9 cellular contexts compared by ENCODE assay signal in genomic region chr15:40843183-40843884, GRCh38. TPM values are rescaled to one million over a fixed set of nuclear protein-coding genes. Genes with fewer than 3 reads are reported as not detected.
DNase-seq lines count a peak whose midpoint lies in the region; ATAC-seq, FAIRE-seq and TF ChIP-seq lines count a peak whose summit lies in the region.
"Had no signal": no experiment of that assay in that cellular context is flagged by ENCODE, and none has a peak within 500 bp of the region (broad histone marks: within the 10 kb centered on the region; RNA-seq: fewer than 3 reads in every experiment).

No MANE protein-coding gene starts in this region.

- H3K9me3 Mint-ChIP-seq in activated CD4-positive, alpha-beta T cell treated with anti-CD3 and anti-CD28 coated beads for 36 hours (ENCODE audit: low read depth) = no peaks in the 10 kb centered on the region
- no peaks in the 10 kb centered on the region for H3K9me3 Mint-ChIP-seq in activated naive CD8-positive, alpha-beta T cell treated with anti-CD3 and anti-CD28 coated beads, Interleukin-2, amount 10 ng/mL, durations not matched to agents 7 days and 5 days

- peak overlapping the region; percentile 38; the same call in 1 of the 2 replicates for H3K9ac ChIP-seq in HepG2 (ENCODE audit: insufficient read depth, low read depth, low read length)

- H3K4me1 ChIP-seq in HepG2 (ENCODE audit: insufficient read depth, low read length) = peaks cover 48% of the 10 kb centered on the region
- peaks cover 26 to 55% (median 42%) of the 10 kb centered on the region in 4 donors for H3K4me1 ChIP-seq in stomach

- H3K27me3 ChIP-seq in HepG2 (ENCODE audit: control insufficient read depth in 1 of 2, insufficient read depth in 2 of 2, low read length in 2 of 2) (peaks cover 4 to 17% of the 10 kb centered on the region in 2 experiments; a peak in 3 of 5 replicates), stomach (peaks cover 0 to 44% (median 3%) of the 10 kb centered on the region in 3 donors), MG63 (no peaks in the 10 kb centered on the region)

- WGBS in HepG2 (ENCODE audit: low lambda C conversion rate) = 14% methylated on average over 5 of the region's 35 CpGs
- WGBS in stomach, 5 donors = 14 to 22% (median 15%) methylated on average over 25 to 35 of the region's 35 CpGs

- TF ChIP-seq POLR2A in HepG2 (IDR thresholded peaks at IDR 0.05; ENCODE audit: insufficient read depth in 1 of 2, low read depth in 2 of 2, low read length in 2 of 2) (no peak), stomach (IDR thresholded peaks at IDR 0.05) (no peak)

- H3K4me3 Mint-ChIP-seq in activated CD4-positive, alpha-beta T cell treated with anti-CD3 and anti-CD28 coated beads for 36 hours = peak overlapping the region; percentile 44
- peak overlapping the region; percentile 76 for H3K4me3 Mint-ChIP-seq in activated naive CD8-positive, alpha-beta T cell treated with anti-CD3 and anti-CD28 coated beads, Interleukin-2, amount 10 ng/mL, durations not matched to agents 7 days and 5 days

- TF ChIP-seq CTCF in HepG2 (CRISPR knock-in tag; IDR thresholded peaks at IDR 0.05) = no peak
- no peak for TF ChIP-seq CTCF in stomach (IDR thresholded peaks at IDR 0.05)

- BruUV-seq in HepG2 (replicated peaks; lab: Mats Ljungman, UMichigan) = no TSS peak

- H3K27me3 Mint-ChIP-seq in activated CD4-positive, alpha-beta T cell treated with anti-CD3 and anti-CD28 coated beads for 36 hours = peaks cover 6% of the 10 kb centered on the region
- H3K27me3 Mint-ChIP-seq in activated naive CD8-positive, alpha-beta T cell treated with anti-CD3 and anti-CD28 coated beads, Interleukin-2, amount 10 ng/mL, durations not matched to agents 7 days and 5 days = peaks cover 36% of the 10 kb centered on the region

- in situ Hi-C loops in HepG2 (cut with HindIII; ENCODE audit: extremely low pct_ligation_motif_present, low pct_unique_long_range_greater_than_20kb) = no loop called here

- H3K79me2 ChIP-seq in HepG2 (ENCODE audit: insufficient read depth, low read length) = no peaks in the 10 kb centered on the region

- H3K36me3 Mint-ChIP-seq in activated CD4-positive, alpha-beta T cell treated with anti-CD3 and anti-CD28 coated beads for 36 hours (ENCODE audit: low read depth) = peaks cover 2% of the 10 kb centered on the region
- peaks cover 2% of the 10 kb centered on the region for H3K36me3 Mint-ChIP-seq in activated naive CD8-positive, alpha-beta T cell treated with anti-CD3 and anti-CD28 coated beads, Interleukin-2, amount 10 ng/mL, durations not matched to agents 7 days and 5 days

- peak overlapping the region; percentile 4 for H3K27ac Mint-ChIP-seq in activated CD4-positive, alpha-beta T cell treated with anti-CD3 and anti-CD28 coated beads for 36 hours
- no peak overlapping the region for H3K27ac Mint-ChIP-seq in activated naive CD8-positive, alpha-beta T cell treated with anti-CD3 and anti-CD28 coated beads, Interleukin-2, amount 10 ng/mL, durations not matched to agents 7 days and 5 days

- H3K36me3 ChIP-seq in HepG2 (replicated peaks in 1 of 2; ENCODE audit: control insufficient read depth in 1 of 2, insufficient read depth in 2 of 2, low read length in 2 of 2) (no peaks in the 10 kb centered on the region), stomach (no peaks in the 10 kb centered on the region), MG63 (no peaks in the 10 kb centered on the region)

- H3K9me3 ChIP-seq in HepG2 (ENCODE audit: low read length) (no peaks in the 10 kb centered on the region), stomach (no peaks in the 10 kb centered on the region), MG63 (no peaks in the 10 kb centered on the region)

- no peak for TF ChIP-seq RAD21 in HepG2 (CRISPR knock-in tag; IDR thresholded peaks at IDR 0.05)

- H4K20me1 ChIP-seq in HepG2 (ENCODE audit: insufficient read depth, low read length) = no peaks in the 10 kb centered on the region

- H3K4me1 Mint-ChIP-seq in activated CD4-positive, alpha-beta T cell treated with anti-CD3 and anti-CD28 coated beads for 36 hours = peaks cover 26% of the 10 kb centered on the region
- H3K4me1 Mint-ChIP-seq in activated naive CD8-positive, alpha-beta T cell treated with anti-CD3 and anti-CD28 coated beads, Interleukin-2, amount 10 ng/mL, durations not matched to agents 7 days and 5 days = peaks cover 24% of the 10 kb centered on the region

- DNase-seq in activated CD4-positive, alpha-beta T cell treated with anti-CD3 and anti-CD28 coated beads for 36 hours = no peak
- no peak for DNase-seq in activated CD4-positive, alpha-beta T cell treated with anti-CD3 and anti-CD28 coated beads, Interleukin-2, amount 50 U/mL, for 4 hours
- DNase-seq in activated naive CD8-positive, alpha-beta T cell treated with anti-CD3 and anti-CD28 coated beads, Interleukin-2, amount 10 ng/mL, durations not matched to agents 7 days and 5 days = no peak
- DNase-seq in HepG2 (ENCODE audit: low spot score) (no peak), stomach (no peak), MG63 (no peak)
- DNase-seq: NCI-H1436 had no signal

- CTCF ChIA-PET in activated CD4-positive, alpha-beta T cell treated with anti-CD3 and anti-CD28 coated beads for 36 hours (lab: Charles Lee) = interaction anchor here (0.6 to 2.3 kb wide), 8 partner anchors 16 to 255 kb away, joined by 3 to 32 read pairs (median 5); partner anchors contain the start of genes RHOV and VPS18
- CTCF ChIA-PET in HepG2 (lab: Yijun Ruan, JAX; ENCODE audit: low intra/inter-chr PET ratio, low total read pairs) = no interaction called here

- H3K4me3 ChIP-seq in HepG2 (replicated peaks in 1 of 3; ENCODE audit: insufficient read depth in 1 of 3, low read depth in 2 of 3, low read length in 3 of 3) (peak overlapping the region; percentile 37 to 73 (median 51)), stomach (peak overlapping the region; percentile 61 to 78 (median 64)), MG63 (no peak overlapping the region)

- TF ChIP-seq EP300 in HepG2 (IDR thresholded peaks at IDR 0.05; ENCODE audit: low read depth in 2 of 2, low read length in 2 of 2) (no peak), HepG2 (CRISPR knock-in tag; IDR thresholded peaks at IDR 0.05; ENCODE audit: borderline replicate concordance) (no peak), stomach (IDR thresholded peaks at IDR 0.05) (no peak)

- peak overlapping the region; percentile 60 for H2AFZ ChIP-seq in HepG2 (ENCODE audit: low read length)

- ATAC-seq in activated CD4-positive, alpha-beta T cell treated with anti-CD3 and anti-CD28 coated beads for 36 hours = no peak
- no peak for ATAC-seq in activated naive CD8-positive, alpha-beta T cell treated with anti-CD3 and anti-CD28 coated beads, Interleukin-2, amount 10 ng/mL, durations not matched to agents 7 days and 5 days (ENCODE audit: low read depth)
- ATAC-seq in HepG2 (no peak), HG02759 (IDR thresholded peaks at IDR 0.05; ENCODE audit: unreplicated experiment) (no peak), GM21737 (IDR thresholded peaks at IDR 0.05; ENCODE audit: unreplicated experiment) (no peak)

- intact Hi-C loops in activated CD4-positive, alpha-beta T cell treated with anti-CD3 and anti-CD28 coated beads for 36 hours (cut with DNase I, micrococcal nuclease) = no loop called here
- intact Hi-C loops in HepG2 (cut with micrococcal nuclease; ENCODE audit: unreplicated experiment) (no loop called here), stomach (cut with DNase I; ENCODE audit: low total_unique reads) (no loop called here)

- POLR2A ChIA-PET in activated CD4-positive, alpha-beta T cell treated with anti-CD3 and anti-CD28 coated beads for 36 hours (lab: Charles Lee) = interaction anchor here (0.6 to 1.8 kb wide), 2 partner anchors 51 to 79 kb away, joined by 3 to 6 read pairs; partner anchors contain the start of gene VPS18
- POLR2A ChIA-PET in activated naive CD8-positive, alpha-beta T cell treated with anti-CD3 and anti-CD28 coated beads, Interleukin-2, amount 10 ng/mL, durations not matched to agents 7 days and 5 days (lab: Charles Lee) = interaction anchor here (2.2 kb wide), 1 partner anchor 15 kb away, joined by 5 read pairs; no protein-coding TSS in a partner anchor
- POLR2A ChIA-PET in HepG2 (lab: Yijun Ruan, JAX) = interaction anchor here (0.9 kb wide), 1 partner anchor 51 kb away, joined by 3 read pairs; the partner anchor contains the start of gene VPS18

- no peak overlapping the region for H3K27ac ChIP-seq in HepG2 (ENCODE audit: extremely low read length, insufficient read depth, low read length)
- H3K27ac ChIP-seq in stomach = peak overlapping the region; percentile 88 to 94 (median 92)

- peak overlapping the region; percentile 98 for H3K4me2 ChIP-seq in HepG2 (ENCODE audit: low read depth, low read length)

- no peak for FAIRE-seq in HepG2 (lab: Jason Lieb, UNC)

RNA-seq across cellular contexts. Expression of gene SPINT1, which starts 0.5 kb away (rescaled TPM):
- 1 to 10 TPM; 8.5 to 8.9 TPM for total RNA-seq in activated CD4-positive, alpha-beta T cell treated with anti-CD3 and anti-CD28 coated beads for 36 hours
- 1 to 10 TPM; 6.6 to 7.3 TPM for total RNA-seq in activated naive CD8-positive, alpha-beta T cell treated with anti-CD3 and anti-CD28 coated beads, Interleukin-2, amount 10 ng/mL, durations not matched to agents 7 days and 5 days
- total RNA-seq in HepG2 (2016; rRNA removed; fragmentation: Illumina TruSeq; extraction: Trizol) = 0.45 and 0.49 TPM in 2 replicates
- 0.10 and 0.44 TPM in 2 replicates for total RNA-seq in HepG2 (2016; cell fraction: cytosol; rRNA removed; fragmentation: Illumina TruSeq; extraction: Trizol; ENCODE audit: low read depth)
- 0.21 and 0.50 TPM in 2 replicates for total RNA-seq in HepG2 (2016; cell fraction: insoluble cytoplasmic fraction; rRNA removed; fragmentation: Illumina TruSeq; extraction: Trizol)
- 0.14 and 0.25 TPM in 2 replicates for total RNA-seq in HepG2 (2016; cell fraction: membrane; rRNA removed; fragmentation: Illumina TruSeq; extraction: Trizol)
- 0.88 and 2.1 TPM in 2 replicates for total RNA-seq in HepG2 (2016; cell fraction: nucleus; rRNA removed; fragmentation: Illumina TruSeq; extraction: Trizol)
- polyA plus RNA-seq in HepG2 (2011; rRNA removed) = 2.5 and 2.8 TPM in 2 replicates
- polyA plus RNA-seq in HepG2 (2011; cell fraction: cytosol; rRNA removed) = 3.4 and 3.9 TPM in 2 replicates
- 7.6 and 10.2 TPM in 2 replicates for polyA plus RNA-seq in HepG2 (2011; cell fraction: nucleus; rRNA removed)
- polyA plus RNA-seq in HepG2 (2012) = 2.7 and 2.9 TPM in 2 replicates
- 0.20 and 0.25 TPM in 2 replicates for polyA plus RNA-seq in HepG2 (2016; cell fraction: cytosol; fragmentation: Illumina TruSeq; extraction: Trizol; ENCODE audit: low read depth)
- polyA plus RNA-seq in HepG2 (2016; cell fraction: insoluble cytoplasmic fraction; fragmentation: Illumina TruSeq; extraction: Trizol; ENCODE audit: low read depth) = 0.21 and 0.37 TPM in 2 replicates
- 0.24 and 0.43 TPM in 2 replicates for polyA plus RNA-seq in HepG2 (2016; cell fraction: membrane; fragmentation: Illumina TruSeq; extraction: Trizol; ENCODE audit: low read depth)
- polyA plus RNA-seq in HepG2 (2016; cell fraction: nucleus; fragmentation: Illumina TruSeq; extraction: Trizol; ENCODE audit: insufficient read depth, low read depth) = 3.0 TPM in 2 replicates
- 0.37 and 3.2 TPM in 2 replicates for polyA minus RNA-seq in HepG2 (2011; rRNA and poly(A)+ RNA removed; ENCODE audit: low replicate concordance)
- 2.2 TPM in 2 replicates for polyA minus RNA-seq in HepG2 (2011; cell fraction: cytosol; rRNA and poly(A)+ RNA removed)
- polyA minus RNA-seq in HepG2 (2011; cell fraction: nucleus; rRNA and poly(A)+ RNA removed) = 1.0 and 2.6 TPM in 2 replicates
- 100 to 1,000 TPM in 4 of 5 donors, 10 to 100 TPM in 1; 58.6 to 394 (median 178) TPM for total RNA-seq in stomach
- polyA plus RNA-seq in stomach = 10 to 100 TPM; 16.8 to 76.8 (median 52.3) TPM
- total RNA-seq in MG63 (2014; rRNA removed; shearing (Covaris generic); ENCODE audit: low replicate concordance) = not detected in 2 replicates

RNA-seq across cellular contexts. Expression of gene PPP1R14D, which starts 14.8 kb away (rescaled TPM):
- total RNA-seq in activated CD4-positive, alpha-beta T cell treated with anti-CD3 and anti-CD28 coated beads for 36 hours = not detected
- not detected for total RNA-seq in activated naive CD8-positive, alpha-beta T cell treated with anti-CD3 and anti-CD28 coated beads, Interleukin-2, amount 10 ng/mL, durations not matched to agents 7 days and 5 days
- total RNA-seq in HepG2 (2016; rRNA removed; fragmentation: Illumina TruSeq; extraction: Trizol) (0.49 and 0.53 TPM in 2 replicates), stomach (10 to 100 TPM in 1 of 5 donors, 1 to 10 TPM in 1, not detected in 3; 2.2 to 20.0 TPM)
- total RNA-seq in HepG2 (2016; cell fraction: cytosol; rRNA removed; fragmentation: Illumina TruSeq; extraction: Trizol; ENCODE audit: low read depth) = not detected in 2 replicates
- total RNA-seq in HepG2 (2016; cell fraction: insoluble cytoplasmic fraction; rRNA removed; fragmentation: Illumina TruSeq; extraction: Trizol) = 0.52 and 0.55 TPM in 2 replicates
- 0.34 TPM in 2 replicates for total RNA-seq in HepG2 (2016; cell fraction: membrane; rRNA removed; fragmentation: Illumina TruSeq; extraction: Trizol)
- total RNA-seq in HepG2 (2016; cell fraction: nucleus; rRNA removed; fragmentation: Illumina TruSeq; extraction: Trizol) = not detected in 2 replicates
- polyA plus RNA-seq in HepG2 (2011; rRNA removed) (0.47 and 0.55 TPM in 2 replicates), stomach (1 to 10 TPM in 2 of 3 donors, under 1 TPM in 1; 0.63 to 4.1 (median 1.4) TPM)
- polyA plus RNA-seq in HepG2 (2011; cell fraction: cytosol; rRNA removed) = 0.81 and 0.82 TPM in 2 replicates
- 0.35 and 0.62 TPM in 2 replicates for polyA plus RNA-seq in HepG2 (2011; cell fraction: nucleus; rRNA removed)
- 0.68 TPM in 2 replicates for polyA plus RNA-seq in HepG2 (2012)
- polyA plus RNA-seq in HepG2 (2016; cell fraction: cytosol; fragmentation: Illumina TruSeq; extraction: Trizol; ENCODE audit: low read depth) = not detected in 2 replicates
- polyA plus RNA-seq in HepG2 (2016; cell fraction: insoluble cytoplasmic fraction; fragmentation: Illumina TruSeq; extraction: Trizol; ENCODE audit: low read depth) = 0.46 and 0.48 TPM in 2 replicates
- not detected in 2 replicates for polyA plus RNA-seq in HepG2 (2016; cell fraction: membrane; fragmentation: Illumina TruSeq; extraction: Trizol; ENCODE audit: low read depth)
- polyA plus RNA-seq in HepG2 (2016; cell fraction: nucleus; fragmentation: Illumina TruSeq; extraction: Trizol; ENCODE audit: insufficient read depth, low read depth) = not detected in 2 replicates
- polyA minus RNA-seq in HepG2 (2011; rRNA and poly(A)+ RNA removed; ENCODE audit: low replicate concordance) = 0.21 TPM in 1 of 2 replicates, not detected in the other
- not detected in 2 replicates for polyA minus RNA-seq in HepG2 (2011; cell fraction: cytosol; rRNA and poly(A)+ RNA removed)
- polyA minus RNA-seq in HepG2 (2011; cell fraction: nucleus; rRNA and poly(A)+ RNA removed) = 0.87 TPM in 1 of 2 replicates, not detected in the other
- not detected in 2 replicates for total RNA-seq in MG63 (2014; rRNA removed; shearing (Covaris generic); ENCODE audit: low replicate concordance)

RNA-seq across cellular contexts. Expression of gene RHOV, which starts 30.7 kb away (rescaled TPM):
- total RNA-seq in activated CD4-positive, alpha-beta T cell treated with anti-CD3 and anti-CD28 coated beads for 36 hours = under 1 TPM; 0.25 to 0.41 TPM
- not detected for total RNA-seq in activated naive CD8-positive, alpha-beta T cell treated with anti-CD3 and anti-CD28 coated beads, Interleukin-2, amount 10 ng/mL, durations not matched to agents 7 days and 5 days
- total RNA-seq in HepG2 (2016; rRNA removed; fragmentation: Illumina TruSeq; extraction: Trizol) (0.15 and 0.18 TPM in 2 replicates), stomach (1 to 10 TPM in 4 of 5 donors, not detected in 1; 1.3 to 3.2 (median 1.7) TPM)
- total RNA-seq in HepG2 (2016; cell fraction: cytosol; rRNA removed; fragmentation: Illumina TruSeq; extraction: Trizol; ENCODE audit: low read depth) = not detected in 2 replicates
- total RNA-seq in HepG2 (2016; cell fraction: insoluble cytoplasmic fraction; rRNA removed; fragmentation: Illumina TruSeq; extraction: Trizol) = 0.15 TPM in 1 of 2 replicates, not detected in the other
- 0.09 and 0.10 TPM in 2 replicates for total RNA-seq in HepG2 (2016; cell fraction: membrane; rRNA removed; fragmentation: Illumina TruSeq; extraction: Trizol)
- not detected in 2 replicates for total RNA-seq in HepG2 (2016; cell fraction: nucleus; rRNA removed; fragmentation: Illumina TruSeq; extraction: Trizol)
- polyA plus RNA-seq in HepG2 (2011; rRNA removed) (0.07 and 0.17 TPM in 2 replicates), stomach (10 to 100 TPM in 1 of 3 donors, 1 to 10 TPM in 2; 1.2 to 87.8 (median 1.4) TPM)
- 0.08 and 0.09 TPM in 2 replicates for polyA plus RNA-seq in HepG2 (2011; cell fraction: cytosol; rRNA removed)
- not detected in 2 replicates for polyA plus RNA-seq in HepG2 (2011; cell fraction: nucleus; rRNA removed)
- polyA plus RNA-seq in HepG2 (2012) = not detected in 2 replicates
- 0.07 TPM in 1 of 2 replicates, not detected in the other for polyA plus RNA-seq in HepG2 (2016; cell fraction: cytosol; fragmentation: Illumina TruSeq; extraction: Trizol; ENCODE audit: low read depth)
- polyA plus RNA-seq in HepG2 (2016; cell fraction: insoluble cytoplasmic fraction; fragmentation: Illumina TruSeq; extraction: Trizol; ENCODE audit: low read depth) = 0.17 and 0.19 TPM in 2 replicates
- 0.10 TPM in 1 of 2 replicates, not detected in the other for polyA plus RNA-seq in HepG2 (2016; cell fraction: membrane; fragmentation: Illumina TruSeq; extraction: Trizol; ENCODE audit: low read depth)
- polyA plus RNA-seq in HepG2 (2016; cell fraction: nucleus; fragmentation: Illumina TruSeq; extraction: Trizol; ENCODE audit: insufficient read depth, low read depth) = 0.27 and 0.37 TPM in 2 replicates
- polyA minus RNA-seq in HepG2 (2011; rRNA and poly(A)+ RNA removed; ENCODE audit: low replicate concordance) = 43.4 TPM in 1 of 2 replicates, not detected in the other
- 0.40 and 0.70 TPM in 2 replicates for polyA minus RNA-seq in HepG2 (2011; cell fraction: cytosol; rRNA and poly(A)+ RNA removed)
- not detected in 2 replicates for polyA minus RNA-seq in HepG2 (2011; cell fraction: nucleus; rRNA and poly(A)+ RNA removed)
- 0.49 TPM in 1 of 2 replicates, not detected in the other for total RNA-seq in MG63 (2014; rRNA removed; shearing (Covaris generic); ENCODE audit: low replicate concordance)

RNA-seq across cellular contexts. Expression of gene DNAJC17, which starts 36.1 kb away (rescaled TPM):
- 10 to 100 TPM; 41.5 to 43.6 TPM for total RNA-seq in activated CD4-positive, alpha-beta T cell treated with anti-CD3 and anti-CD28 coated beads for 36 hours
- 10 to 100 TPM; 45.6 to 47.2 TPM for total RNA-seq in activated naive CD8-positive, alpha-beta T cell treated with anti-CD3 and anti-CD28 coated beads, Interleukin-2, amount 10 ng/mL, durations not matched to agents 7 days and 5 days
- total RNA-seq in HepG2 (2016; rRNA removed; fragmentation: Illumina TruSeq; extraction: Trizol) = 26.5 and 30.2 TPM in 2 replicates
- 6.4 and 7.8 TPM in 2 replicates for total RNA-seq in HepG2 (2016; cell fraction: cytosol; rRNA removed; fragmentation: Illumina TruSeq; extraction: Trizol; ENCODE audit: low read depth)
- total RNA-seq in HepG2 (2016; cell fraction: insoluble cytoplasmic fraction; rRNA removed; fragmentation: Illumina TruSeq; extraction: Trizol) = 30.1 and 30.4 TPM in 2 replicates
- total RNA-seq in HepG2 (2016; cell fraction: membrane; rRNA removed; fragmentation: Illumina TruSeq; extraction: Trizol) = 7.4 and 8.6 TPM in 2 replicates
- total RNA-seq in HepG2 (2016; cell fraction: nucleus; rRNA removed; fragmentation: Illumina TruSeq; extraction: Trizol) = 17.9 and 19.3 TPM in 2 replicates
- 22.2 and 23.0 TPM in 2 replicates for polyA plus RNA-seq in HepG2 (2011; rRNA removed)
- 25.4 and 31.1 TPM in 2 replicates for polyA plus RNA-seq in HepG2 (2011; cell fraction: cytosol; rRNA removed)
- polyA plus RNA-seq in HepG2 (2011; cell fraction: nucleus; rRNA removed) = 71.0 and 88.9 TPM in 2 replicates
- 15.6 and 17.8 TPM in 2 replicates for polyA plus RNA-seq in HepG2 (2012)
- polyA plus RNA-seq in HepG2 (2016; cell fraction: cytosol; fragmentation: Illumina TruSeq; extraction: Trizol; ENCODE audit: low read depth) = 4.4 TPM in 2 replicates
- 27.5 and 28.1 TPM in 2 replicates for polyA plus RNA-seq in HepG2 (2016; cell fraction: insoluble cytoplasmic fraction; fragmentation: Illumina TruSeq; extraction: Trizol; ENCODE audit: low read depth)
- 3.8 and 5.1 TPM in 2 replicates for polyA plus RNA-seq in HepG2 (2016; cell fraction: membrane; fragmentation: Illumina TruSeq; extraction: Trizol; ENCODE audit: low read depth)
- 36.5 and 39.9 TPM in 2 replicates for polyA plus RNA-seq in HepG2 (2016; cell fraction: nucleus; fragmentation: Illumina TruSeq; extraction: Trizol; ENCODE audit: insufficient read depth, low read depth)
- 9.9 and 24.8 TPM in 2 replicates for polyA minus RNA-seq in HepG2 (2011; rRNA and poly(A)+ RNA removed; ENCODE audit: low replicate concordance)
- polyA minus RNA-seq in HepG2 (2011; cell fraction: cytosol; rRNA and poly(A)+ RNA removed) = 5.3 and 10.7 TPM in 2 replicates
- 27.2 and 33.7 TPM in 2 replicates for polyA minus RNA-seq in HepG2 (2011; cell fraction: nucleus; rRNA and poly(A)+ RNA removed)
- total RNA-seq in stomach = 10 to 100 TPM; 11.0 to 64.2 (median 22.9) TPM
- polyA plus RNA-seq in stomach = 10 to 100 TPM; 33.6 to 66.7 (median 53.9) TPM
- 44.9 and 75.8 TPM in 2 replicates for total RNA-seq in MG63 (2014; rRNA removed; shearing (Covaris generic); ENCODE audit: low replicate concordance)

RNA-seq across cellular contexts. Expression of gene ZFYVE19, which starts 36.4 kb away (rescaled TPM):
- 10 to 100 TPM; 27.5 to 33.7 TPM for total RNA-seq in activated CD4-positive, alpha-beta T cell treated with anti-CD3 and anti-CD28 coated beads for 36 hours
- 10 to 100 TPM; 30.1 to 31.7 TPM for total RNA-seq in activated naive CD8-positive, alpha-beta T cell treated with anti-CD3 and anti-CD28 coated beads, Interleukin-2, amount 10 ng/mL, durations not matched to agents 7 days and 5 days
- total RNA-seq in HepG2 (2016; rRNA removed; fragmentation: Illumina TruSeq; extraction: Trizol) = 19.2 and 23.3 TPM in 2 replicates
- total RNA-seq in HepG2 (2016; cell fraction: cytosol; rRNA removed; fragmentation: Illumina TruSeq; extraction: Trizol; ENCODE audit: low read depth) = 8.3 and 9.4 TPM in 2 replicates
- total RNA-seq in HepG2 (2016; cell fraction: insoluble cytoplasmic fraction; rRNA removed; fragmentation: Illumina TruSeq; extraction: Trizol) = 18.8 and 22.2 TPM in 2 replicates
- total RNA-seq in HepG2 (2016; cell fraction: membrane; rRNA removed; fragmentation: Illumina TruSeq; extraction: Trizol) = 14.4 and 14.9 TPM in 2 replicates
- 20.2 and 21.1 TPM in 2 replicates for total RNA-seq in HepG2 (2016; cell fraction: nucleus; rRNA removed; fragmentation: Illumina TruSeq; extraction: Trizol)
- polyA plus RNA-seq in HepG2 (2011; rRNA removed) = 44.0 and 55.3 TPM in 2 replicates
- 40.1 and 40.5 TPM in 2 replicates for polyA plus RNA-seq in HepG2 (2011; cell fraction: cytosol; rRNA removed)
- polyA plus RNA-seq in HepG2 (2011; cell fraction: nucleus; rRNA removed) = 167 and 208 TPM in 2 replicates
- 19.2 and 22.5 TPM in 2 replicates for polyA plus RNA-seq in HepG2 (2012)
- 6.8 and 9.0 TPM in 2 replicates for polyA plus RNA-seq in HepG2 (2016; cell fraction: cytosol; fragmentation: Illumina TruSeq; extraction: Trizol; ENCODE audit: low read depth)
- 21.3 TPM in 2 replicates for polyA plus RNA-seq in HepG2 (2016; cell fraction: insoluble cytoplasmic fraction; fragmentation: Illumina TruSeq; extraction: Trizol; ENCODE audit: low read depth)
- 11.2 and 14.4 TPM in 2 replicates for polyA plus RNA-seq in HepG2 (2016; cell fraction: membrane; fragmentation: Illumina TruSeq; extraction: Trizol; ENCODE audit: low read depth)
- polyA plus RNA-seq in HepG2 (2016; cell fraction: nucleus; fragmentation: Illumina TruSeq; extraction: Trizol; ENCODE audit: insufficient read depth, low read depth) = 60.8 and 65.3 TPM in 2 replicates
- polyA minus RNA-seq in HepG2 (2011; rRNA and poly(A)+ RNA removed; ENCODE audit: low replicate concordance) = 25.9 and 65.3 TPM in 2 replicates
- 7.5 and 9.9 TPM in 2 replicates for polyA minus RNA-seq in HepG2 (2011; cell fraction: cytosol; rRNA and poly(A)+ RNA removed)
- polyA minus RNA-seq in HepG2 (2011; cell fraction: nucleus; rRNA and poly(A)+ RNA removed) = 24.6 and 30.2 TPM in 2 replicates
- total RNA-seq in stomach = 10 to 100 TPM; 10.3 to 29.2 (median 18.7) TPM
- 10 to 100 TPM; 14.4 to 31.0 (median 28.3) TPM for polyA plus RNA-seq in stomach
- total RNA-seq in MG63 (2014; rRNA removed; shearing (Covaris generic); ENCODE audit: low replicate concordance) = 6.4 and 27.8 TPM in 2 replicates

Comparison
In these comparisons a context has a peak if more than half of its experiments do, and no peak if none do; other contexts are left out.
1. RNA of gene SPINT1, which starts 0.5 kb away (total RNA-seq): 58.6 to 394 TPM in stomach; 8.5 to 8.9 TPM in activated CD4-positive, alpha-beta T cell treated with anti-CD3 and anti-CD28 coated beads for 36 hours, 6.6 to 7.3 TPM in activated naive CD8-positive, alpha-beta T cell treated with anti-CD3 and anti-CD28 coated beads, Interleukin-2, amount 10 ng/mL, durations not matched to agents 7 days and 5 days, 0.10 to 2.1 TPM in HepG2 and not detected in MG63; every median in the first group is over 4 times any median in the second.